13 cellular contexts compared by ENCODE assay signal in genomic region chr17:38896373-38896954, GRCh38. TPM values are rescaled to one million over a fixed set of nuclear protein-coding genes. Genes with fewer than 3 reads are reported as not detected.
DNase-seq lines count a peak whose midpoint lies in the region; ATAC-seq and TF ChIP-seq lines count a peak whose summit lies in the region.
"Had no signal": no experiment of that assay in that cellular context is flagged by ENCODE, and none has a peak within 500 bp of the region (broad histone marks: within the 10 kb centered on the region; RNA-seq: fewer than 3 reads in every experiment).

No MANE protein-coding gene starts in this region.

- peaks cover 75% of the 10 kb centered on the region for H3K4me1 Mint-ChIP-seq in activated naive CD4-positive, alpha-beta T cell treated with anti-CD3 and anti-CD28 coated beads, Interleukin-2, amount 50 U/mL, for 24 hours

- H3K4me3 ChIP-seq in mucosa of rectum (ENCODE audit: low read length in 2 of 2): no peak overlapping the region
- no peak overlapping the region for H3K4me3 ChIP-seq in upper lobe of right lung

- peak overlapping the region; percentile 62 for H3K27ac Mint-ChIP-seq in activated naive CD4-positive, alpha-beta T cell treated with anti-CD3 and anti-CD28 coated beads, Interleukin-2, amount 50 U/mL, for 24 hours

- H3K27me3 ChIP-seq in mucosa of rectum (ENCODE audit: control insufficient read depth in 2 of 2, insufficient read depth in 2 of 2, low read length in 2 of 2) (no peaks in the 10 kb centered on the region), upper lobe of right lung (no peaks in the 10 kb centered on the region)
- H3K27me3 ChIP-seq: BE2C had no signal

- peaks cover 45 to 53% of the 10 kb centered on the region in 2 donors for H3K4me1 ChIP-seq in mucosa of rectum (ENCODE audit: control insufficient read depth in 2 of 2, insufficient read depth in 2 of 2, low read length in 2 of 2)
- peaks cover 85% of the 10 kb centered on the region for H3K4me1 ChIP-seq in upper lobe of right lung

- POLR2A ChIA-PET in HEK293T (lab: Yijun Ruan, JAX): interaction anchor here (1.7 to 2.2 kb wide), 2 partner anchors 26 to 43 kb away, joined by 5 to 8 read pairs; partner anchors contain the start of genes LASP1 and RPL23

- no peaks in the 10 kb centered on the region for H3K36me3 Mint-ChIP-seq in activated naive CD4-positive, alpha-beta T cell treated with anti-CD3 and anti-CD28 coated beads, Interleukin-2, amount 50 U/mL, for 24 hours

- no peak overlapping the region for H3K9ac ChIP-seq in mucosa of rectum (ENCODE audit: low read depth in 1 of 2, low read length in 2 of 2)

- H3K9me3 ChIP-seq in mucosa of rectum (ENCODE audit: control insufficient read depth in 2 of 2, low read length in 2 of 2) (no peaks in the 10 kb centered on the region), upper lobe of right lung (no peaks in the 10 kb centered on the region)
- H3K9me3 ChIP-seq: BE2C had no signal

- peaks cover 46 to 63% of the 10 kb centered on the region in 2 donors for H3K36me3 ChIP-seq in mucosa of rectum (ENCODE audit: control insufficient read depth in 2 of 2, insufficient read depth in 2 of 2, low read length in 2 of 2)
- peaks cover 65% of the 10 kb centered on the region for H3K36me3 ChIP-seq in upper lobe of right lung
- H3K36me3 ChIP-seq: BE2C had no signal

- H3K27ac ChIP-seq in mucosa of rectum (ENCODE audit: low read depth in 2 of 2, low read length in 2 of 2): peak overlapping the region; percentile 72 to 89
- H3K27ac ChIP-seq in upper lobe of right lung: peak overlapping the region; percentile 81

- ATAC-seq in upper lobe of right lung: no peak
- ATAC-seq in esophagus mucosa: no peak

- H3K4me3 Mint-ChIP-seq in activated naive CD4-positive, alpha-beta T cell treated with anti-CD3 and anti-CD28 coated beads, Interleukin-2, amount 50 U/mL, for 24 hours: no peak overlapping the region

- intact Hi-C loops in upper lobe of right lung (cut with DNase I): no loop called here

- H3K9me3 Mint-ChIP-seq in activated naive CD4-positive, alpha-beta T cell treated with anti-CD3 and anti-CD28 coated beads, Interleukin-2, amount 50 U/mL, for 24 hours: no peaks in the 10 kb centered on the region

- CTCF ChIA-PET in HEK293T (lab: Yijun Ruan, JAX): no interaction called here

- TF ChIP-seq CTCF in upper lobe of right lung (IDR thresholded peaks at IDR 0.05): no peak

- no peak for DNase-seq in activated naive CD4-positive, alpha-beta T cell treated with Interleukin-2 at 50 U/mL for 16 hours
- DNase-seq in dermis microvascular lymphatic vessel endothelial cell (ENCODE audit: low read depth in 2 of 2) (peak; percentile 76 to 84), upper lobe of right lung (no peak), NCI-H510A treated with DMSO at 0.1 percent for 48 hours (lab: John Stamatoyannopoulos, UW) (no peak), HEK293T (ENCODE audit: extremely low spot score) (no peak)
- DNase-seq: activated CD4-positive, CD25-positive, alpha-beta regulatory T cell; GOT3; NCI-H69; stimulated activated CD4-positive, alpha-beta T cell treated with anti-CD3 and anti-CD28 coated beads, Interleukin-4, amount 100 ng/mL, for 4 hours had no signal

- no peaks in the 10 kb centered on the region for H3K27me3 Mint-ChIP-seq in activated naive CD4-positive, alpha-beta T cell treated with anti-CD3 and anti-CD28 coated beads, Interleukin-2, amount 50 U/mL, for 24 hours

TF ChIP-seq in HEK293T, 16 proteins besides CTCF, POLR2A, EP300 and RAD21:
- TF ChIP-seq ZNF384 (IDR thresholded peaks at IDR 0.05): no peak
- no peak for TF ChIP-seq HDGF (IDR thresholded peaks at IDR 0.05; ENCODE audit: borderline replicate concordance)
- TF ChIP-seq LEF1 (IDR thresholded peaks at IDR 0.05; ENCODE audit: borderline replicate concordance): no peak
- no peak for TF ChIP-seq CTBP1 (IDR thresholded peaks at IDR 0.05; ENCODE audit: borderline replicate concordance)
- TF ChIP-seq FOXA1 (IDR thresholded peaks at IDR 0.05): no peak
- TF ChIP-seq TARDBP (IDR thresholded peaks at IDR 0.05): no peak
- TF ChIP-seq SUZ12 (IDR thresholded peaks at IDR 0.05): no peak
- TF ChIP-seq PKNOX1 (IDR thresholded peaks at IDR 0.05): no peak
- no peak for TF ChIP-seq L3MBTL2 (conservative IDR thresholded peaks at IDR 0.05)
- TF ChIP-seq SP1 (IDR thresholded peaks at IDR 0.05): no peak
- no peak for TF ChIP-seq BHLHE40 (IDR thresholded peaks at IDR 0.05; ENCODE audit: borderline replicate concordance)

RNA-seq across cellular contexts. Expression of gene LASP1, which starts 26.6 kb away (rescaled TPM):
- total RNA-seq in dermis microvascular lymphatic vessel endothelial cell: 57.1 and 80.4 TPM in 2 replicates
- 158 TPM for total RNA-seq in upper lobe of right lung
- 50.0 TPM for total RNA-seq in esophagus mucosa

RNA-seq across cellular contexts. Expression of gene RPL23, which starts 42.9 kb away (rescaled TPM):
- total RNA-seq in dermis microvascular lymphatic vessel endothelial cell (1,151 and 1,302 TPM in 2 replicates), upper lobe of right lung (1,142 TPM), esophagus mucosa (1,222 TPM)

Comparison
In these comparisons a context has a peak if more than half of its experiments do, and no peak if none do; other contexts are left out.
1. DNase-seq: peak in dermis microvascular lymphatic vessel endothelial cell (2 of 2); none in activated naive CD4-positive, alpha-beta T cell treated with Interleukin-2 at 50 U/mL for 16 hours (single experiment), upper lobe of right lung (single experiment), NCI-H510A treated with DMSO at 0.1 percent for 48 hours (single experiment) and HEK293T (single experiment).